ENCODE assay signal across 8 cellular contexts in genomic region chr12:23204933-23205778, GRCh38.
A peak's percentile ranks its signal among the peaks of the same experiment; 100 is the strongest.
DNase-seq lines count a peak whose midpoint lies in the region; TF ChIP-seq lines count a peak whose summit lies in the region.

No MANE protein-coding gene starts in this region.

- H3K27ac ChIP-seq in 22Rv1 = no peak overlapping the region
- H3K27ac ChIP-seq in effector memory CD4-positive, alpha-beta T cell (ENCODE audit: insufficient read depth, low read length, poor library complexity, severe bottlenecking) = no peak overlapping the region

- H3K4me3 ChIP-seq in epithelial cell of esophagus (ENCODE audit: low read length) = no peak overlapping the region
- H3K4me3 ChIP-seq in effector memory CD4-positive, alpha-beta T cell (ENCODE audit: insufficient read depth, low read depth, low read length, poor library complexity, severe bottlenecking) = no peak overlapping the region

- no peaks in the 10 kb centered on the region for H3K4me1 ChIP-seq in effector memory CD4-positive, alpha-beta T cell (ENCODE audit: control insufficient read depth, insufficient read depth, low read length, poor library complexity, severe bottlenecking)

- H3K36me3 ChIP-seq in effector memory CD4-positive, alpha-beta T cell (ENCODE audit: control insufficient read depth, insufficient read depth, low read length) = no peaks in the 10 kb centered on the region

- peak; percentile 24 for DNase-seq in GM04504 (ENCODE audit: low read depth)
- peak; percentile 68 for DNase-seq in H4 (ENCODE audit: low spot score)
- DNase-seq in KBM-7 = peak; percentile 43
- DNase-seq in RPMI7951 (ENCODE audit: low read depth) = peak; percentile 40
- DNase-seq in epithelial cell of esophagus (ENCODE audit: low read depth) = peak; percentile 69
- DNase-seq in myocyte (ENCODE audit: low read depth) = peak; percentile 56
- no peak for DNase-seq in effector memory CD4-positive, alpha-beta T cell

- peaks cover 3% of the 10 kb centered on the region for H3K27me3 ChIP-seq in effector memory CD4-positive, alpha-beta T cell (replicated peaks; ENCODE audit: control insufficient read depth, insufficient read depth, low read length, poor library complexity, severe bottlenecking)

- peak; percentile 96 for TF ChIP-seq CTCF in 22Rv1 (IDR thresholded peaks at IDR 0.05)
- TF ChIP-seq CTCF in epithelial cell of esophagus (IDR thresholded peaks at IDR 0.05; ENCODE audit: insufficient read depth, low read depth, low read length, missing control alignments) = peak; percentile 89

- in situ Hi-C loops in KBM-7 (cut with MboI; ENCODE audit: low pct_unique_long_range_greater_than_20kb, low sequenced_read_pairs) = no loop called here

- no peaks in the 10 kb centered on the region for H3K9me3 ChIP-seq in effector memory CD4-positive, alpha-beta T cell (ENCODE audit: control insufficient read depth, low read length)

Comparison
In these comparisons a context has a peak if more than half of its experiments do, and no peak if none do; other contexts are left out.
1. DNase-seq: peak in GM04504 (single experiment), H4 (single experiment), KBM-7 (single experiment), RPMI7951 (single experiment), epithelial cell of esophagus (single experiment) and myocyte (single experiment); none in effector memory CD4-positive, alpha-beta T cell (0 of 3).